ENCODE assay signal across 10 cellular contexts in the genomic region with DNA sequence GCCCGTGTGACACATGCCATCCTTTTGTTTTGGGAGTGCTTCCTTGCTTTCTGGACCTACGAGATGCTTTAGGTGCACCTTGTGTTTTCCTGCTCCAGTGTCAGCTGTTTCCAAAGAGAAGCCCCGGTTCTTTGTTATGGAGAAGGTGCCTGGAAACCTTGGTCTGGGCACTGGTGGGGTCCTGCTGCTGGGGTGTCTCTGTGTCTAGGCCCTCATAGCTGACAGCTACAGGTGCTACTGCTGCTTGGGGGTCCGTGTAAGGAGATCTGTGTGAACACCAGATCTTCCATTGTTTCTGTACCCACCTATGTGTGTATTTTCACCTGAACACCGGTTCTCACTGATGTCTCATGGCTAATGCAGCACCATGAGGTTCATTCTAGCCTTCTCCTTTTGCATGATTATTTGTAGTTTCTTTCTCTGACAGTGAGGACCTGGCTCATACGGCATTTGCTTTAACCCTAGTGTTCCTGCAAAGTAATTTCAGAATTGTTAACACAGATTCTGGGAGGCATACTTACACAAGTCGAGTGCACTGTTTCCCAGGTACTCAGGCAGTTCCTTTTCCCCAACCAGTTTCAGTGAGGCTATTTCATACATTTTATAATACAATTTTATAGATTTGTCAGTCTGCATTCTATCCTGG. TPM values are rescaled to one million over a fixed set of nuclear protein-coding genes. Genes with fewer than 3 reads are reported as not detected.
DNase-seq lines count a peak whose midpoint lies in the region; ATAC-seq, FAIRE-seq and TF ChIP-seq lines count a peak whose summit lies in the region.
"Had no signal": no experiment of that assay in that cellular context is flagged by ENCODE, and none has a peak within 500 bp of the region (broad histone marks: within the 10 kb centered on the region; RNA-seq: fewer than 3 reads in every experiment).

No MANE protein-coding gene starts in this region.

- H3K4ac ChIP-seq in H1 (replicated peaks; ENCODE audit: insufficient read length, low read depth, low read length), result no peak overlapping the region

- TF ChIP-seq CTCF in RWPE1 (conservative IDR thresholded peaks at IDR 0.05; ENCODE audit: low read depth), result no peak
- no peak for TF ChIP-seq CTCF in H1 (IDR thresholded peaks at IDR 0.05; ENCODE audit: control extremely low read depth in 1 of 3, insufficient read depth in 1 of 3, low read depth in 1 of 3, low read length in 3 of 3)
- no peak for TF ChIP-seq CTCF in psoas muscle (IDR thresholded peaks at IDR 0.05)

- no peak for DNase-seq in activated CD4-positive, alpha-beta T cell treated with anti-CD3 and anti-CD28 coated beads for 36 hours
- no peak for DNase-seq in activated CD4-positive, alpha-beta T cell treated with anti-CD3 and anti-CD28 coated beads, Interleukin-2, amount 10 ng/mL, durations not matched to agents 7 days and 5 days
- DNase-seq in RWPE1 (ENCODE audit: low spot score), result no peak
- DNase-seq in H1 (ENCODE audit: low read depth in 1 of 2, low spot score in 2 of 2), result no peak
- no peak for DNase-seq in psoas muscle
- no peak for DNase-seq in ecto neural progenitor cell (ENCODE audit: low spot score)
- DNase-seq in SHP77 (lab: John Stamatoyannopoulos, UW), result no peak
- DNase-seq: KG1, NCI-H82 had no signal

- 49% methylated on average over 7 of the region's 7 CpGs; no CpG with 5 or more reads in 1 of the 2 experiments for WGBS in H1 (ENCODE audit: extremely low coverage in 1 of 2, insufficient coverage in 1 of 2, insufficient read length in 1 of 2, insufficient replicate concordance in 2 of 2, low coverage in 1 of 2, low lambda C conversion rate in 2 of 2, missing lambda C conversion rate in 1 of 2), 2 experiments
- 44 to 58% (median 44%) methylated on average over 7 of the region's 7 CpGs for WGBS in psoas muscle, 3 donors

- H2BK120ac ChIP-seq in H1 (replicated peaks; ENCODE audit: low read depth, low read length), result no peak overlapping the region

- intact Hi-C loops in activated CD4-positive, alpha-beta T cell treated with anti-CD3 and anti-CD28 coated beads for 36 hours (cut with DNase I, micrococcal nuclease), result no loop called here
- intact Hi-C loops in psoas muscle (cut with DNase I), result no loop called here

- no peak for TF ChIP-seq EP300 in H1 (IDR thresholded peaks at IDR 0.05; ENCODE audit: borderline replicate concordance in 1 of 2, low read depth in 2 of 2, low read length in 2 of 2)

- no peak overlapping the region for H2BK15ac ChIP-seq in H1 (ENCODE audit: low read length)

- peaks cover 24% of the 10 kb centered on the region for H3K36me3 Mint-ChIP-seq in activated CD4-positive, alpha-beta T cell treated with anti-CD3 and anti-CD28 coated beads for 36 hours (ENCODE audit: low read depth)
- peaks cover 31% of the 10 kb centered on the region for H3K36me3 Mint-ChIP-seq in activated CD4-positive, alpha-beta T cell treated with anti-CD3 and anti-CD28 coated beads, Interleukin-2, amount 10 ng/mL, durations not matched to agents 7 days and 5 days (ENCODE audit: low read depth)

- no peak overlapping the region for H4K91ac ChIP-seq in H1 (replicated peaks; ENCODE audit: insufficient read length, low read length)

- H3K27me3 ChIP-seq in H1 (replicated peaks in 1 of 4; ENCODE audit: control insufficient read depth in 3 of 4, extremely low read depth in 1 of 4, insufficient read depth in 3 of 4, low read length in 3 of 4) (no peaks in the 10 kb centered on the region), psoas muscle (ENCODE audit: insufficient read depth in 3 of 3, low read length in 2 of 3) (no peaks in the 10 kb centered on the region)

- H2AFZ ChIP-seq in H1 (ENCODE audit: low read length), result no peak overlapping the region

- H3K4me3 ChIP-seq in H1 (ENCODE audit: extremely low read depth in 1 of 4, insufficient read depth in 2 of 4, low read depth in 3 of 4, low read length in 4 of 4) (no peak overlapping the region), psoas muscle (no peak overlapping the region)

- H3K4me1 Mint-ChIP-seq in activated CD4-positive, alpha-beta T cell treated with anti-CD3 and anti-CD28 coated beads for 36 hours, result peaks cover 80% of the 10 kb centered on the region
- peaks cover 84% of the 10 kb centered on the region for H3K4me1 Mint-ChIP-seq in activated CD4-positive, alpha-beta T cell treated with anti-CD3 and anti-CD28 coated beads, Interleukin-2, amount 10 ng/mL, durations not matched to agents 7 days and 5 days

- peaks cover 13% of the 10 kb centered on the region for H3K79me1 ChIP-seq in H1 (ENCODE audit: low read depth, low read length)

- no peak for FAIRE-seq in H1 (lab: Jason Lieb, UNC)

- peak overlapping the region; percentile 29 to 49; a peak in 3 of 4 replicates for H3K4me2 ChIP-seq in H1 (ENCODE audit: insufficient read depth in 1 of 2, low read depth in 2 of 2, low read length in 2 of 2)

- CTCF ChIA-PET in activated CD4-positive, alpha-beta T cell treated with anti-CD3 and anti-CD28 coated beads for 36 hours (lab: Charles Lee), result no interaction called here
- CTCF ChIA-PET in activated CD4-positive, alpha-beta T cell treated with anti-CD3 and anti-CD28 coated beads, Interleukin-2, amount 10 ng/mL, durations not matched to agents 7 days and 5 days (lab: Charles Lee), result interaction anchor here (0.7 to 3.6 kb wide), 3 partner anchors 9 to 13 kb away, joined by 3 to 23 read pairs (median 10); partner anchors contain the start of gene FAM120AOS
- CTCF ChIA-PET in RWPE1 (lab: Yijun Ruan, JAX) (interaction anchor here (0.8 kb wide), 1 partner anchor 13 kb away, joined by 3 read pairs; the partner anchor contains the start of gene FAM120AOS), H1 (lab: Charles Lee; ENCODE audit: partially characterized antibody) (interaction anchor here (1.0 to 1.6 kb wide), 3 partner anchors 7 to 100 kb away, joined by 3 to 5 read pairs (median 5); no protein-coding TSS in a partner anchor)

- no peaks in the 10 kb centered on the region for H3K9me3 Mint-ChIP-seq in activated CD4-positive, alpha-beta T cell treated with anti-CD3 and anti-CD28 coated beads for 36 hours (ENCODE audit: low read depth)
- H3K9me3 Mint-ChIP-seq in activated CD4-positive, alpha-beta T cell treated with anti-CD3 and anti-CD28 coated beads, Interleukin-2, amount 10 ng/mL, durations not matched to agents 7 days and 5 days, result no peaks in the 10 kb centered on the region

- peak; percentile 23 for ATAC-seq in activated CD4-positive, alpha-beta T cell treated with anti-CD3 and anti-CD28 coated beads for 36 hours
- ATAC-seq in psoas muscle (peak in 1 of 4 donors; percentile 3), GM21381 (IDR thresholded peaks at IDR 0.05; ENCODE audit: unreplicated experiment) (no peak)

- H3K9me3 ChIP-seq in H1 (ENCODE audit: insufficient read depth in 2 of 2, low read depth in 1 of 2, low read length in 1 of 2) (no peaks in the 10 kb centered on the region), psoas muscle (no peaks in the 10 kb centered on the region)

- no peak overlapping the region; the same call in 1 of the 2 replicates for H2AK5ac ChIP-seq in H1 (ENCODE audit: low read depth, low read length)

- H3K23ac ChIP-seq in H1 (ENCODE audit: insufficient read length), result no peak overlapping the region

- H3K4me3 Mint-ChIP-seq in activated CD4-positive, alpha-beta T cell treated with anti-CD3 and anti-CD28 coated beads for 36 hours, result no peak overlapping the region
- no peak overlapping the region for H3K4me3 Mint-ChIP-seq in activated CD4-positive, alpha-beta T cell treated with anti-CD3 and anti-CD28 coated beads, Interleukin-2, amount 10 ng/mL, durations not matched to agents 7 days and 5 days

- no peak overlapping the region for H3K18ac ChIP-seq in H1 (ENCODE audit: extremely low read depth, low read length)

- TF ChIP-seq RAD21 in H1 (IDR thresholded peaks at IDR 0.05 in 1 of 2, conservative IDR thresholded peaks at IDR 0.05 in 1 of 2; ENCODE audit: low read depth in 2 of 2, low read length in 2 of 2), result no peak

- H3K27ac Mint-ChIP-seq in activated CD4-positive, alpha-beta T cell treated with anti-CD3 and anti-CD28 coated beads for 36 hours, result no peak overlapping the region
- H3K27ac Mint-ChIP-seq in activated CD4-positive, alpha-beta T cell treated with anti-CD3 and anti-CD28 coated beads, Interleukin-2, amount 10 ng/mL, durations not matched to agents 7 days and 5 days, result no peak overlapping the region

- no peak overlapping the region for H3K56ac ChIP-seq in H1 (replicated peaks; ENCODE audit: insufficient read length, low read depth, low read length)

- peaks cover 21 to 99% of the 10 kb centered on the region in 2 experiments for H3K79me2 ChIP-seq in H1 (ENCODE audit: control insufficient read depth in 1 of 2, insufficient read depth in 2 of 2, low read length in 2 of 2)

- no peak overlapping the region for H2BK20ac ChIP-seq in H1 (ENCODE audit: low read length)

- H3K4me1 ChIP-seq in H1 (replicated peaks in 1 of 4; ENCODE audit: control insufficient read depth in 3 of 4, insufficient read depth in 4 of 4, low read length in 3 of 4), result peaks cover 6 to 25% (median 18%) of the 10 kb centered on the region in 4 experiments
- peaks cover 62% of the 10 kb centered on the region for H3K4me1 ChIP-seq in psoas muscle

- no peak overlapping the region for H4K5ac ChIP-seq in H1 (ENCODE audit: insufficient read length, low read depth, low read length)

- no peaks in the 10 kb centered on the region for H3K23me2 ChIP-seq in H1 (ENCODE audit: low read depth, low read length)

- no peak overlapping the region for H4K8ac ChIP-seq in H1 (ENCODE audit: extremely low read depth, insufficient read depth, low read length)

- H3K27ac ChIP-seq in RWPE1 (peak overlapping the region; percentile 61), H1 (ENCODE audit: low read depth, low read length) (no peak overlapping the region), psoas muscle (peak overlapping the region; percentile 38)

- peak overlapping the region; percentile 45; the same call in 1 of the 2 replicates for H2BK12ac ChIP-seq in H1 (ENCODE audit: low read depth, low read length)

- peaks cover 8 to 12% of the 10 kb centered on the region in 2 experiments for H4K20me1 ChIP-seq in H1 (replicated peaks in 1 of 2; ENCODE audit: control insufficient read depth in 1 of 2, insufficient read depth in 2 of 2, low read length in 2 of 2)

- POLR2A ChIA-PET in activated CD4-positive, alpha-beta T cell treated with anti-CD3 and anti-CD28 coated beads for 36 hours (lab: Charles Lee), result interaction anchor here (0.6 to 1.2 kb wide), 2 partner anchors 13 to 51 kb away, joined by 3 to 7 read pairs; partner anchors contain the start of gene FAM120AOS
- POLR2A ChIA-PET in activated CD4-positive, alpha-beta T cell treated with anti-CD3 and anti-CD28 coated beads, Interleukin-2, amount 10 ng/mL, durations not matched to agents 7 days and 5 days (lab: Charles Lee), result no interaction called here
- POLR2A ChIA-PET in RWPE1 (lab: Yijun Ruan, JAX; ENCODE audit: low non-redundant PET), result no interaction called here
- POLR2A ChIA-PET in H1 (lab: Charles Lee; ENCODE audit: partially characterized antibody), result interaction anchor here (1.6 to 3.7 kb wide), 2 partner anchors 14 to 22 kb away, joined by 4 to 35 read pairs; partner anchors contain the start of genes FAM120A and FAM120AOS

- TF ChIP-seq POLR2A in H1 (IDR thresholded peaks at IDR 0.05; ENCODE audit: control extremely low read depth in 1 of 2, low read depth in 2 of 2, low read length in 2 of 2), result no peak

- peak overlapping the region; percentile 53; the same call in 1 of the 2 replicates for H2BK5ac ChIP-seq in H1 (ENCODE audit: low read depth, low read length)

- H3K9ac ChIP-seq in H1 (replicated peaks in 1 of 4; ENCODE audit: extremely low read depth in 1 of 4, low read depth in 3 of 4, low read length in 3 of 4), result no peak overlapping the region

- H3K36me3 ChIP-seq in H1 (ENCODE audit: control insufficient read depth in 2 of 4, insufficient read depth in 4 of 4, low read length in 3 of 4), result 0 out of 8 replicates have a peak, but pooled peaks cover 0 to 3% (median 0%) of the 10 kb centered on the region in 4 experiments
- peaks cover 0 to 5% of the 10 kb centered on the region in 2 donors for H3K36me3 ChIP-seq in psoas muscle (ENCODE audit: insufficient read depth in 1 of 2, low read depth in 1 of 2)

- H3K27me3 Mint-ChIP-seq in activated CD4-positive, alpha-beta T cell treated with anti-CD3 and anti-CD28 coated beads for 36 hours, result no peaks in the 10 kb centered on the region
- H3K27me3 Mint-ChIP-seq in activated CD4-positive, alpha-beta T cell treated with anti-CD3 and anti-CD28 coated beads, Interleukin-2, amount 10 ng/mL, durations not matched to agents 7 days and 5 days, result no peaks in the 10 kb centered on the region

- no peak overlapping the region for H3K14ac ChIP-seq in H1 (ENCODE audit: insufficient read length)

RNA-seq across cellular contexts. Expression of gene FAM120AOS, which starts 13.2 kb away (rescaled TPM):
- 10 to 100 TPM; 38.7 to 43.1 TPM for total RNA-seq in activated CD4-positive, alpha-beta T cell treated with anti-CD3 and anti-CD28 coated beads for 36 hours
- 10 to 100 TPM; 34.9 to 35.4 TPM for total RNA-seq in activated CD4-positive, alpha-beta T cell treated with anti-CD3 and anti-CD28 coated beads, Interleukin-2, amount 10 ng/mL, durations not matched to agents 7 days and 5 days
- total RNA-seq in H1 (2021; fragmentation: NEBNext Ultra II Directional; extraction: Animal tissue kit (Norgen Biotek cat#: 25700)), result 37.6 and 41.6 TPM in 2 replicates
- 28.8 and 29.6 TPM in 2 replicates for polyA plus RNA-seq in H1 (2011; rRNA removed)
- polyA plus RNA-seq in H1 (2011; cell fraction: cytosol; rRNA removed), result 32.1 TPM
- polyA plus RNA-seq in H1 (2011; cell fraction: nucleus; rRNA removed), result 34.4 TPM
- 29.4 to 34.2 TPM (median 32.6 TPM) in 4 replicates for polyA plus RNA-seq in H1 (2012, experiment 1 of 2)
- 21.5 TPM for polyA plus RNA-seq in H1 (2012, experiment 2 of 2)
- 34.9 TPM for polyA plus RNA-seq in H1 (2013, experiment 1 of 2)
- polyA plus RNA-seq in H1 (2013, experiment 2 of 2), result 32.9 TPM
- polyA minus RNA-seq in H1 (2011; rRNA and poly(A)+ RNA removed), result 24.5 and 26.6 TPM in 2 replicates
- polyA minus RNA-seq in H1 (2011; cell fraction: cytosol; rRNA and poly(A)+ RNA removed), result 15.2 TPM
- 39.4 TPM for polyA minus RNA-seq in H1 (2011; cell fraction: nucleus; rRNA and poly(A)+ RNA removed)
- 10 to 100 TPM; 26.8 to 35.1 (median 29.9) TPM for total RNA-seq in psoas muscle
- polyA plus RNA-seq in psoas muscle, result 10 to 100 TPM; 21.4 to 39.4 (median 25.4) TPM

RNA-seq across cellular contexts. Expression of gene FAM120A, which starts 15.1 kb away (rescaled TPM):
- 100 to 1,000 TPM; 115 to 154 TPM for total RNA-seq in activated CD4-positive, alpha-beta T cell treated with anti-CD3 and anti-CD28 coated beads for 36 hours
- 100 to 1,000 TPM; 118 to 135 TPM for total RNA-seq in activated CD4-positive, alpha-beta T cell treated with anti-CD3 and anti-CD28 coated beads, Interleukin-2, amount 10 ng/mL, durations not matched to agents 7 days and 5 days
- 52.2 and 54.7 TPM in 2 replicates for total RNA-seq in H1 (2021; fragmentation: NEBNext Ultra II Directional; extraction: Animal tissue kit (Norgen Biotek cat#: 25700))
- 24.9 and 28.0 TPM in 2 replicates for polyA plus RNA-seq in H1 (2011; rRNA removed)
- polyA plus RNA-seq in H1 (2011; cell fraction: cytosol; rRNA removed), result 25.4 TPM
- 41.2 TPM for polyA plus RNA-seq in H1 (2011; cell fraction: nucleus; rRNA removed)
- polyA plus RNA-seq in H1 (2012, experiment 1 of 2), result 26.0 to 38.6 TPM (median 29.8 TPM) in 4 replicates
- polyA plus RNA-seq in H1 (2012, experiment 2 of 2), result 7.2 TPM
- 32.7 TPM for polyA plus RNA-seq in H1 (2013, experiment 1 of 2)
- 30.5 TPM for polyA plus RNA-seq in H1 (2013, experiment 2 of 2)
- polyA minus RNA-seq in H1 (2011; rRNA and poly(A)+ RNA removed), result 85.2 and 86.7 TPM in 2 replicates
- 60.4 TPM for polyA minus RNA-seq in H1 (2011; cell fraction: cytosol; rRNA and poly(A)+ RNA removed)
- polyA minus RNA-seq in H1 (2011; cell fraction: nucleus; rRNA and poly(A)+ RNA removed), result 75.8 TPM
- 100 to 1,000 TPM in 3 of 4 donors, 10 to 100 TPM in 1; 67.1 to 126 (median 109) TPM for total RNA-seq in psoas muscle
- polyA plus RNA-seq in psoas muscle, result 10 to 100 TPM; 37.9 to 70.1 (median 49.3) TPM

Comparison
In these comparisons a context has a peak if more than half of its experiments do, and no peak if none do; other contexts are left out.
1. POLR2A ChIA-PET loops: an anchor here in activated CD4-positive, alpha-beta T cell treated with anti-CD3 and anti-CD28 coated beads for 36 hours (0.6 to 1.2 kb wide) and H1 (1.6 to 3.7 kb wide); none called in activated CD4-positive, alpha-beta T cell treated with anti-CD3 and anti-CD28 coated beads, Interleukin-2, amount 10 ng/mL, durations not matched to agents 7 days and 5 days and RWPE1.